In genomic region chr11:62753736-62754603, GRCh38 we compare ENCODE assay signal across 8 cellular contexts. TPM values are rescaled to one million over a fixed set of nuclear protein-coding genes. Genes with fewer than 3 reads are reported as not detected.
DNase-seq lines count a peak whose midpoint lies in the region; ATAC-seq and TF ChIP-seq lines count a peak whose summit lies in the region.

Gene ZBTB3, minus strand, starts transcription at chr11:62754160. Its CDS starts 496 bp downstream, at chr11:62753664.

- peak within 1 kb of the TSS; percentile 58; the same call in 1 of the 2 replicates for H3K27ac ChIP-seq in MM.1S (ENCODE audit: low read length)
- H3K27ac ChIP-seq in foreskin keratinocyte: peak within 1 kb of the TSS; percentile 85
- H3K27ac ChIP-seq in neural progenitor cell: peak within 1 kb of the TSS; percentile 73

- peaks cover 7% of the 10 kb centered on the region for H3K27me3 Mint-ChIP-seq in neural progenitor cell (ENCODE audit: insufficient read depth, low read depth)

- H3K79me2 ChIP-seq in MM.1S (ENCODE audit: low read length) (peaks cover 21% of the 10 kb centered on the region), neural progenitor cell (ENCODE audit: low read depth) (peaks cover 33% of the 10 kb centered on the region)

- peak within 1 kb of the TSS; percentile 91 for H2AFZ ChIP-seq in MM.1S (ENCODE audit: low read length)
- peak within 1 kb of the TSS; percentile 98 for H2AFZ ChIP-seq in neural progenitor cell (replicated peaks)

- no peaks in the 10 kb centered on the region for H3K9me3 ChIP-seq in ES-I3 (ENCODE audit: control insufficient read depth, insufficient read depth, low read length)
- no peaks in the 10 kb centered on the region for H3K9me3 ChIP-seq in HAP-1
- no peaks in the 10 kb centered on the region for H3K9me3 ChIP-seq in MM.1S (replicated peaks; ENCODE audit: insufficient read depth, low read length)
- no peaks in the 10 kb centered on the region for H3K9me3 ChIP-seq in neural progenitor cell (ENCODE audit: low read depth)

- H3K4me3 ChIP-seq in HAP-1: peak within 1 kb of the TSS; percentile 89
- peak within 1 kb of the TSS; percentile 82 for H3K4me3 ChIP-seq in MM.1S (ENCODE audit: low read length)
- peak within 1 kb of the TSS; percentile 74 for H3K4me3 ChIP-seq in neural progenitor cell

- H3K4me3 Mint-ChIP-seq in neural progenitor cell: peak within 1 kb of the TSS; percentile 98

- in situ Hi-C loops in HAP-1 (cut with MboI; ENCODE audit: low sequenced_read_pairs): no loop called here

- DNase-seq in HAP-1 (ENCODE audit: low spot score in 2 of 2): peak; percentile 98 to 100
- peak; percentile 99 for DNase-seq in MM.1S
- DNase-seq in SIG-M5 (lab: John Stamatoyannopoulos, UW): peak; percentile 99
- DNase-seq in activated gamma-delta T cell treated with Interleukin-2 at 50 U/mL for 16 hours: peak; percentile 96
- DNase-seq in foreskin keratinocyte: peak; percentile 98 to 99
- DNase-seq in neural progenitor cell (ENCODE audit: low spot score): peak; percentile 99
- DNase-seq in stromal cell of bone marrow (ENCODE audit: low read depth): peak; percentile 99

- H3K9me2 ChIP-seq in MM.1S (replicated peaks; ENCODE audit: insufficient read depth, low read length): no peaks in the 10 kb centered on the region

- no peak for TF ChIP-seq CTCF in MM.1S (IDR thresholded peaks at IDR 0.05; ENCODE audit: low read length)
- peak; percentile 12 for TF ChIP-seq CTCF in foreskin keratinocyte (conservative IDR thresholded peaks at IDR 0.05)
- TF ChIP-seq CTCF in neural progenitor cell (IDR thresholded peaks at IDR 0.05): no peak

- H3K36me3 Mint-ChIP-seq in neural progenitor cell: peaks cover 4% of the 10 kb centered on the region

- no peaks in the 10 kb centered on the region; the same call in 1 of the 2 replicates for H3F3A ChIP-seq in MM.1S (ENCODE audit: insufficient read depth, low read length)
- peaks cover 28% of the 10 kb centered on the region for H3F3A ChIP-seq in neural progenitor cell (ENCODE audit: low read depth)

- peaks cover 5% of the 10 kb centered on the region for H3K4me1 Mint-ChIP-seq in neural progenitor cell

- peaks cover under 1% of the 10 kb centered on the region for H3K4me1 ChIP-seq in ES-I3 (ENCODE audit: insufficient read depth, low read length)
- peaks cover 3% of the 10 kb centered on the region for H3K4me1 ChIP-seq in HAP-1
- 0 out of 2 replicates have a peak, but pooled peaks cover 3% of the 10 kb centered on the region for H3K4me1 ChIP-seq in MM.1S (ENCODE audit: low read length)
- no peaks in the 10 kb centered on the region for H3K4me1 ChIP-seq in foreskin keratinocyte
- no peaks in the 10 kb centered on the region for H3K4me1 ChIP-seq in neural progenitor cell

- no peaks in the 10 kb centered on the region for H3K27me3 ChIP-seq in HAP-1 (ENCODE audit: low read depth)
- no peaks in the 10 kb centered on the region for H3K27me3 ChIP-seq in MM.1S (replicated peaks; ENCODE audit: insufficient read depth, low read length)
- H3K27me3 ChIP-seq in foreskin keratinocyte: no peaks in the 10 kb centered on the region
- H3K27me3 ChIP-seq in neural progenitor cell: no peaks in the 10 kb centered on the region

- ATAC-seq in foreskin keratinocyte: peak; percentile 97

- H3K27ac Mint-ChIP-seq in neural progenitor cell: peak within 1 kb of the TSS; percentile 97

- H3K4me2 ChIP-seq in MM.1S (ENCODE audit: low read depth, low read length) (peak within 1 kb of the TSS; percentile 79), neural progenitor cell (peak within 1 kb of the TSS; percentile 77)

- H3K36me3 ChIP-seq in ES-I3 (ENCODE audit: insufficient read depth, low read length) (peaks cover 15% of the 10 kb centered on the region), HAP-1 (replicated peaks) (peaks cover 15% of the 10 kb centered on the region), MM.1S (replicated peaks; ENCODE audit: insufficient read depth, low read length) (no peaks in the 10 kb centered on the region), neural progenitor cell (no peaks in the 10 kb centered on the region)

- no peaks in the 10 kb centered on the region for H3K9me3 Mint-ChIP-seq in neural progenitor cell

- H4K20me1 ChIP-seq in MM.1S (ENCODE audit: insufficient read depth, low read length): no peaks in the 10 kb centered on the region
- no peaks in the 10 kb centered on the region for H4K20me1 ChIP-seq in neural progenitor cell (ENCODE audit: low read depth)

- H3K9ac ChIP-seq in ES-I3 (ENCODE audit: low read depth, low read length) (peak within 1 kb of the TSS; percentile 74), MM.1S (ENCODE audit: low read length) (peak within 1 kb of the TSS; percentile 76), neural progenitor cell (peak within 1 kb of the TSS; percentile 66)

RNA-seq across cellular contexts. Expression of gene ZBTB3, which starts in this region (rescaled TPM):
- total RNA-seq in foreskin keratinocyte: 5.2 and 6.1 TPM in 2 replicates
- 2.5 and 2.9 TPM in 2 replicates for polyA plus RNA-seq in foreskin keratinocyte
- total RNA-seq in neural progenitor cell (ENCODE audit: low replicate concordance): 9.2 and 22.8 TPM in 2 replicates

Comparison
In these comparisons a context has a peak if more than half of its experiments do, and no peak if none do; other contexts are left out.
1. Peak in every context shown above with its lines: DNase-seq, ATAC-seq, H3K4me3 ChIP-seq and H3K27ac ChIP-seq.